ENCODE assay signal across 15 cellular contexts in genomic region chr10:21661935-21662334, GRCh38.
DNase-seq lines count a peak whose midpoint lies in the region; ATAC-seq, FAIRE-seq and TF ChIP-seq lines count a peak whose summit lies in the region.
"Had no signal": no experiment of that assay in that cellular context is flagged by ENCODE, and none has a peak within 500 bp of the region (broad histone marks: within the 10 kb centered on the region; RNA-seq: fewer than 3 reads in every experiment).

No MANE protein-coding gene starts in this region.

- H3K36me3 ChIP-seq in GM23338 (ENCODE audit: insufficient read depth) (no peaks in the 10 kb centered on the region), K562 (ENCODE audit: control insufficient read depth, insufficient read depth, low read length) (peaks cover 9% of the 10 kb centered on the region; the same call in 2 of the 3 replicates)
- H3K36me3 ChIP-seq in CD8-positive, alpha-beta memory T cell (ENCODE audit: insufficient read depth, low read length), result no peaks in the 10 kb centered on the region
- H3K36me3 ChIP-seq: HAP-1 had no signal

- peaks cover 14% of the 10 kb centered on the region for H3K36me3 Mint-ChIP-seq in activated naive CD4-positive, alpha-beta T cell treated with anti-CD3 and anti-CD28 coated beads, Interleukin-2, amount 10 ng/mL, durations not matched to agents 7 days and 5 days
- no peaks in the 10 kb centered on the region for H3K36me3 Mint-ChIP-seq in GM23338 (ENCODE audit: low read depth)
- peaks cover 5 to 25% (median 13%) of the 10 kb centered on the region in 3 donors for H3K36me3 Mint-ChIP-seq in naive thymus-derived CD8-positive, alpha-beta T cell
- peaks cover 0 to 13% (median 5%) of the 10 kb centered on the region in 3 donors for H3K36me3 Mint-ChIP-seq in CD8-positive, alpha-beta memory T cell

- in situ Hi-C loops in K562 (cut with MboI), result no loop called here

- no peak overlapping the region for H2AFZ ChIP-seq in GM23338
- H2AFZ ChIP-seq in K562 (ENCODE audit: low read depth, low read length), result no peak overlapping the region

- H3K9me3 Mint-ChIP-seq in activated naive CD4-positive, alpha-beta T cell treated with anti-CD3 and anti-CD28 coated beads, Interleukin-2, amount 10 ng/mL, durations not matched to agents 7 days and 5 days, result no peaks in the 10 kb centered on the region
- no peaks in the 10 kb centered on the region for H3K9me3 Mint-ChIP-seq in GM23338
- no peaks in the 10 kb centered on the region for H3K9me3 Mint-ChIP-seq in naive thymus-derived CD8-positive, alpha-beta T cell
- no peaks in the 10 kb centered on the region for H3K9me3 Mint-ChIP-seq in CD8-positive, alpha-beta memory T cell
- H3K9me3 Mint-ChIP-seq: IgD-negative memory B cell had no signal

- intact Hi-C loops in K562 (cut with micrococcal nuclease), result no loop called here

- peaks cover 14% of the 10 kb centered on the region for H3K4me1 Mint-ChIP-seq in activated naive CD4-positive, alpha-beta T cell treated with anti-CD3 and anti-CD28 coated beads, Interleukin-2, amount 10 ng/mL, durations not matched to agents 7 days and 5 days
- H3K4me1 Mint-ChIP-seq in GM23338, result peaks cover 27% of the 10 kb centered on the region
- H3K4me1 Mint-ChIP-seq in naive thymus-derived CD8-positive, alpha-beta T cell, result peaks cover 10 to 40% (median 31%) of the 10 kb centered on the region in 4 donors
- peaks cover 29 to 57% (median 50%) of the 10 kb centered on the region in 3 donors for H3K4me1 Mint-ChIP-seq in CD8-positive, alpha-beta memory T cell

- no peak overlapping the region; the same call in 1 of the 2 replicates for H3K27ac ChIP-seq in GM23338 (ENCODE audit: low read depth)
- H3K27ac ChIP-seq in K562 (ENCODE audit: extremely low read depth, low read depth, low read length), result no peak overlapping the region
- no peak overlapping the region for H3K27ac ChIP-seq in CD8-positive, alpha-beta memory T cell (ENCODE audit: low read depth, low read length)

- no peaks in the 10 kb centered on the region for H3K9me2 ChIP-seq in GM23338 (ENCODE audit: insufficient read depth)

- H3K4me1 ChIP-seq in GM23338 (ENCODE audit: insufficient read depth) (peaks cover 30% of the 10 kb centered on the region), K562 (replicated peaks in 1 of 2; ENCODE audit: control insufficient read depth in 2 of 2, insufficient read depth in 2 of 2, low read length in 2 of 2) (peaks cover 8 to 9% of the 10 kb centered on the region in 2 experiments; a peak in 4 of 5 replicates)
- H3K4me1 ChIP-seq in CD8-positive, alpha-beta memory T cell (ENCODE audit: insufficient read depth, low read length), result peaks cover 20% of the 10 kb centered on the region

- CTCF ChIA-PET in activated naive CD4-positive, alpha-beta T cell treated with anti-CD3 and anti-CD28 coated beads, Interleukin-2, amount 10 ng/mL, durations not matched to agents 7 days and 5 days (lab: Charles Lee), result no interaction called here
- CTCF ChIA-PET in K562 (lab: Yijun Ruan, JAX; ENCODE audit: low intra/inter-chr PET ratio), result no interaction called here
- CTCF ChIA-PET in CD8-positive, alpha-beta memory T cell (lab: Charles Lee), result no interaction called here

- H3K9ac ChIP-seq in K562 (ENCODE audit: insufficient read depth in 1 of 2, low read depth in 2 of 2, low read length in 2 of 2), result no peak overlapping the region

- H3K79me2 ChIP-seq in GM23338 (replicated peaks; ENCODE audit: insufficient read depth), result peaks cover 77% of the 10 kb centered on the region
- peaks cover 74% of the 10 kb centered on the region for H3K79me2 ChIP-seq in K562 (ENCODE audit: control insufficient read depth, insufficient read depth, low read length)

- H3K4me3 ChIP-seq in GM23338, result no peak overlapping the region
- H3K4me3 ChIP-seq in K562, result no peak overlapping the region
- no peak overlapping the region for H3K4me3 ChIP-seq in CD8-positive, alpha-beta memory T cell (ENCODE audit: low read length)
- H3K4me3 ChIP-seq: HAP-1 had no signal

- no peak for FAIRE-seq in K562 (lab: Jason Lieb, UNC)

- no peaks in the 10 kb centered on the region for H3F3A ChIP-seq in GM23338 (replicated peaks; ENCODE audit: low read depth)

- POLR2A ChIA-PET in K562 (lab: Yijun Ruan, JAX), result interaction anchor here (0.9 kb wide), 1 partner anchor 11 kb away, joined by 3 read pairs; no protein-coding TSS in a partner anchor
- POLR2A ChIA-PET in naive thymus-derived CD8-positive, alpha-beta T cell (lab: Charles Lee), result no interaction called here
- POLR2A ChIA-PET in CD8-positive, alpha-beta memory T cell (lab: Charles Lee), result no interaction called here

- no peak for TF ChIP-seq RAD21 in K562 (CRISPR knock-in tag; conservative IDR thresholded peaks at IDR 0.05 in 1 of 2, IDR thresholded peaks at IDR 0.05 in 1 of 2)

- TF ChIP-seq CTCF in GM23338 (conservative IDR thresholded peaks at IDR 0.05; ENCODE audit: low read depth in 2 of 2) (no peak), K562 (IDR thresholded peaks at IDR 0.05 in 2 of 3, conservative IDR thresholded peaks at IDR 0.05 in 1 of 3; ENCODE audit: insufficient read depth in 2 of 3, low read depth in 1 of 3, low read length in 3 of 3) (no peak)

- H3K27me3 ChIP-seq in GM23338 (ENCODE audit: insufficient read depth) (no peaks in the 10 kb centered on the region), K562 (ENCODE audit: control insufficient read depth in 2 of 2, insufficient read depth in 2 of 2, low read length in 2 of 2) (no peaks in the 10 kb centered on the region)
- no peaks in the 10 kb centered on the region for H3K27me3 ChIP-seq in CD8-positive, alpha-beta memory T cell (ENCODE audit: insufficient read depth, low read length, poor library complexity, severe bottlenecking)

- ATAC-seq in GM23338 (no peak), K562 (no peak)
- ATAC-seq in naive thymus-derived CD8-positive, alpha-beta T cell, result peak in 1 of 2 donors; percentile 38

- peak overlapping the region; percentile 66 for H3K27ac Mint-ChIP-seq in activated naive CD4-positive, alpha-beta T cell treated with anti-CD3 and anti-CD28 coated beads, Interleukin-2, amount 10 ng/mL, durations not matched to agents 7 days and 5 days
- peak overlapping the region; percentile 42; the same call in 1 of the 2 replicates for H3K27ac Mint-ChIP-seq in GM23338
- peak overlapping the region in 3 of 10 donors; percentile 16 to 70 (median 58) for H3K27ac Mint-ChIP-seq in naive thymus-derived CD8-positive, alpha-beta T cell
- peak overlapping the region in 3 of 8 donors; percentile 52 to 65 (median 64) for H3K27ac Mint-ChIP-seq in CD8-positive, alpha-beta memory T cell
- H3K27ac Mint-ChIP-seq: IgD-negative memory B cell had no signal

- TF ChIP-seq POLR2A in K562 (conservative IDR thresholded peaks at IDR 0.05), result no peak

- no peaks in the 10 kb centered on the region for H4K20me1 ChIP-seq in GM23338 (replicated peaks; ENCODE audit: insufficient read depth)
- H4K20me1 ChIP-seq in K562 (replicated peaks; ENCODE audit: control insufficient read depth, insufficient read depth, low read length), result no peaks in the 10 kb centered on the region

- H3K9me1 ChIP-seq in K562 (ENCODE audit: control insufficient read depth, insufficient read depth, low read length), result no peaks in the 10 kb centered on the region

- BruUV-seq in K562 (replicated peaks; lab: Mats Ljungman, UMichigan), result no TSS peak

- TF ChIP-seq EP300 in K562 (IDR thresholded peaks at IDR 0.05; ENCODE audit: low read length), result no peak

- no peak overlapping the region for H3K4me2 ChIP-seq in GM23338
- no peak overlapping the region for H3K4me2 ChIP-seq in K562 (ENCODE audit: insufficient read depth, low read length)

- no peak overlapping the region for H3K4me3 Mint-ChIP-seq in activated naive CD4-positive, alpha-beta T cell treated with anti-CD3 and anti-CD28 coated beads, Interleukin-2, amount 10 ng/mL, durations not matched to agents 7 days and 5 days
- H3K4me3 Mint-ChIP-seq in GM23338, result no peak overlapping the region
- peak overlapping the region in 6 of 10 donors; percentile 26 to 59 (median 41) for H3K4me3 Mint-ChIP-seq in naive thymus-derived CD8-positive, alpha-beta T cell
- H3K4me3 Mint-ChIP-seq in CD8-positive, alpha-beta memory T cell, result peak overlapping the region in 2 of 7 donors; percentile 7 to 54
- H3K4me3 Mint-ChIP-seq: IgD-negative memory B cell had no signal

- 17% methylated on average over 3 of the region's 3 CpGs for WGBS in K562 (ENCODE audit: insufficient coverage, low coverage, missing lambda C conversion rate)

- no peak for DNase-seq in activated naive CD4-positive, alpha-beta T cell treated with anti-CD3 and anti-CD28 coated beads, Interleukin-2, amount 10 ng/mL, durations not matched to agents 7 days and 5 days
- DNase-seq in activated naive CD4-positive, alpha-beta T cell treated with Interleukin-2 at 50 U/mL for 16 hours, result no peak
- no peak for DNase-seq in GM23338 (ENCODE audit: low spot score)
- DNase-seq in K562 (ENCODE audit: extremely low read depth in 1 of 4, low spot score in 3 of 4), result no peak
- no peak for DNase-seq in naive thymus-derived CD8-positive, alpha-beta T cell
- DNase-seq in CD8-positive, alpha-beta memory T cell, result no peak
- no peak for DNase-seq in GOT3 (lab: John Stamatoyannopoulos, UW)
- no peak for DNase-seq in dedifferentiated amniotic fluid mesenchymal stem cell (ENCODE audit: extremely low spot score)
- DNase-seq: DND-41, MV-4-11, NCI-H1417 treated with DMSO at 0.1 percent for 48 hours, NCI-H1930, NCI-H510A treated with DMSO at 0.1 percent for 48 hours had no signal

- H3K9me3 ChIP-seq in K562 (replicated peaks; ENCODE audit: control insufficient read depth, insufficient read depth, low read depth, low read length), result no peaks in the 10 kb centered on the region
- no peaks in the 10 kb centered on the region for H3K9me3 ChIP-seq in CD8-positive, alpha-beta memory T cell (ENCODE audit: low read length)
- H3K9me3 ChIP-seq: HAP-1 had no signal

- no peaks in the 10 kb centered on the region for H3K27me3 Mint-ChIP-seq in activated naive CD4-positive, alpha-beta T cell treated with anti-CD3 and anti-CD28 coated beads, Interleukin-2, amount 10 ng/mL, durations not matched to agents 7 days and 5 days
- H3K27me3 Mint-ChIP-seq in GM23338 (ENCODE audit: insufficient read depth, low read depth, poor library complexity), result no peaks in the 10 kb centered on the region
- no peaks in the 10 kb centered on the region for H3K27me3 Mint-ChIP-seq in naive thymus-derived CD8-positive, alpha-beta T cell
- no peaks in the 10 kb centered on the region for H3K27me3 Mint-ChIP-seq in CD8-positive, alpha-beta memory T cell
- H3K27me3 Mint-ChIP-seq: IgD-negative memory B cell had no signal

TF ChIP-seq in GM23338, 12 proteins besides CTCF, POLR2A, EP300 and RAD21 (continues in another document):
- TF ChIP-seq POLR2AphosphoS5 (IDR thresholded peaks at IDR 0.05; ENCODE audit: low read depth), result no peak
- TF ChIP-seq NANOG (IDR thresholded peaks at IDR 0.05; ENCODE audit: borderline replicate concordance), result no peak
- TF ChIP-seq ZNF331 (CRISPR knock-in tag; IDR thresholded peaks at IDR 0.05; ENCODE audit: low read depth), result no peak
- no peak for TF ChIP-seq EZH2phosphoT487 (IDR thresholded peaks at IDR 0.05; ENCODE audit: unreplicated experiment)

Comparison
In these comparisons a context has a peak if more than half of its experiments do, and no peak if none do; other contexts are left out.
1. H3K4me3 Mint-ChIP-seq: peak in naive thymus-derived CD8-positive, alpha-beta T cell (6 of 10); none in activated naive CD4-positive, alpha-beta T cell treated with anti-CD3 and anti-CD28 coated beads, Interleukin-2, amount 10 ng/mL, durations not matched to agents 7 days and 5 days (single experiment) and GM23338 (single experiment).